Comparison of ENCODE assay signal across 30 cellular contexts in genomic region chr1:888297-888696, GRCh38. TPM values are rescaled to one million over a fixed set of nuclear protein-coding genes. Genes with fewer than 3 reads are reported as not detected.
"Had no signal": no experiment of that assay in that cellular context is flagged by ENCODE, and none has a peak within 500 bp of the region (broad histone marks: within the 10 kb centered on the region; RNA-seq: fewer than 3 reads in every experiment).

No MANE protein-coding gene starts in this region.

- H3K9me3 Mint-ChIP-seq: naive thymus-derived CD8-positive, alpha-beta T cell; stimulated activated naive CD8-positive, alpha-beta T cell treated with anti-CD3 and anti-CD28 coated beads, Interleukin-15, amount 100 ng/mL, for 72 hours had no signal

- H3K4me1 ChIP-seq: neural progenitor cell, parathyroid adenoma, psoas muscle, spleen, suprapubic skin, testis, tibial artery, transverse colon, vagina had no signal

- H3K36me3 Mint-ChIP-seq: naive thymus-derived CD8-positive, alpha-beta T cell; neural progenitor cell; stimulated activated memory B cell treated with anti-CD40 and anti-IgM and Interleukin-4, amounts not matched to agents 10 μg/mL and 1 μg/mL and 100 μg/mL, for 72 hours; type B pancreatic cell had no signal

- H3K4me3 ChIP-seq: neural progenitor cell, ovary, psoas muscle, skin epidermis, smooth muscle cell, spleen, suprapubic skin, testis, tibial artery, transverse colon, vagina had no signal

- H3K9me3 ChIP-seq: ovary, psoas muscle, spleen, suprapubic skin, testis, tibial artery, transverse colon, vagina had no signal

- H3K27ac Mint-ChIP-seq: naive thymus-derived CD8-positive, alpha-beta T cell; nephron; neural progenitor cell; progenitor cell of endocrine pancreas; stimulated activated memory B cell treated with anti-CD40 and anti-IgM and Interleukin-4, amounts not matched to agents 10 μg/mL and 1 μg/mL and 100 μg/mL, for 72 hours; stimulated activated naive CD8-positive, alpha-beta T cell treated with anti-CD3 and anti-CD28 coated beads, Interleukin-15, amount 100 ng/mL, for 72 hours; type B pancreatic cell had no signal

- H2AFZ ChIP-seq: neural progenitor cell, parathyroid adenoma had no signal

- DNase-seq: naive thymus-derived CD8-positive, alpha-beta T cell; occipital lobe; ovary; posterior cingulate gyrus; psoas muscle; right cardiac atrium; spleen; stimulated activated CD4-positive, alpha-beta T cell treated with anti-CD3 and anti-CD28 coated beads, Interleukin-12 subunit alpha, Interleukin-12 subunit beta, amount 100 ng/mL, for 4 hours; stimulated activated CD4-positive, alpha-beta T cell treated with anti-CD3 and anti-CD28 coated beads, Interleukin-1b, Interleukin-23, amount 100 ng/mL, for 48 hours; stimulated activated CD4-positive, alpha-beta T cell treated with anti-CD3 and anti-CD28 coated beads, Interleukin-4, amount 100 ng/mL, for 1 hour; stimulated activated CD4-positive, alpha-beta T cell treated with anti-CD3 and anti-CD28 coated beads, Interleukin-4, amount 100 ng/mL, for 4 hours; stimulated activated CD8-positive, alpha-beta memory T cell treated with anti-CD3 and anti-CD28 coated beads, Interleukin-4, amount 100 ng/mL, for 48 hours; stimulated activated naive CD4-positive, alpha-beta T cell; stimulated activated naive CD8-positive, alpha-beta T cell treated with anti-CD3 and anti-CD28 coated beads, Interleukin-15, amount 100 ng/mL, for 72 hours; stimulated activated naive CD8-positive, alpha-beta T cell treated with anti-CD3 and anti-CD28 coated beads, Interleukin-15, Interleukin-2, amounts not matched to agents 100 U/mL and 50 U/mL, for 24 hours; substantia nigra; testis; tibial artery; transverse colon had no signal

- H3K4me1 Mint-ChIP-seq: nephron; neural progenitor cell; stimulated activated memory B cell treated with anti-CD40 and anti-IgM and Interleukin-4, amounts not matched to agents 10 μg/mL and 1 μg/mL and 100 μg/mL, for 72 hours had no signal

- ATAC-seq: naive thymus-derived CD8-positive, alpha-beta T cell; psoas muscle; right cardiac atrium; sciatic nerve; stimulated activated memory B cell treated with anti-CD40 and anti-IgM and Interleukin-4, amounts not matched to agents 10 μg/mL and 1 μg/mL and 100 μg/mL, for 72 hours; stimulated activated naive CD8-positive, alpha-beta T cell treated with anti-CD3 and anti-CD28 coated beads, Interleukin-15, amount 100 ng/mL, for 72 hours; stimulated activated naive CD8-positive, alpha-beta T cell treated with anti-CD3 and anti-CD28 coated beads, Interleukin-15, Interleukin-2, amounts not matched to agents 100 U/mL and 50 U/mL, for 24 hours had no signal

- H3K27ac ChIP-seq: neural progenitor cell, ovary, parathyroid adenoma, psoas muscle, skin epidermis, spleen, suprapubic skin, testis, tibial artery, transverse colon, vagina had no signal

- H3K9ac ChIP-seq: neural progenitor cell, parathyroid adenoma had no signal

- H3K36me3 ChIP-seq: neural progenitor cell, ovary, spleen, suprapubic skin, tibial artery, transverse colon, vagina had no signal

- H3K4me2 ChIP-seq: neural progenitor cell, smooth muscle cell had no signal

- H3K4me3 Mint-ChIP-seq: naive thymus-derived CD8-positive, alpha-beta T cell; nephron; neural progenitor cell; stimulated activated memory B cell treated with anti-CD40 and anti-IgM and Interleukin-4, amounts not matched to agents 10 μg/mL and 1 μg/mL and 100 μg/mL, for 72 hours; stimulated activated naive CD8-positive, alpha-beta T cell treated with anti-CD3 and anti-CD28 coated beads, Interleukin-15, amount 100 ng/mL, for 72 hours; type B pancreatic cell had no signal

- H3K79me2 ChIP-seq: parathyroid adenoma had no signal

- H3K27me3 ChIP-seq: ovary, testis, vagina had no signal

RNA-seq across cellular contexts. Expression of gene SAMD11, which starts 35.4 kb away (rescaled TPM):
- total RNA-seq: naive thymus-derived CD8-positive, alpha-beta T cell had no signal
